In the genomic region with DNA sequence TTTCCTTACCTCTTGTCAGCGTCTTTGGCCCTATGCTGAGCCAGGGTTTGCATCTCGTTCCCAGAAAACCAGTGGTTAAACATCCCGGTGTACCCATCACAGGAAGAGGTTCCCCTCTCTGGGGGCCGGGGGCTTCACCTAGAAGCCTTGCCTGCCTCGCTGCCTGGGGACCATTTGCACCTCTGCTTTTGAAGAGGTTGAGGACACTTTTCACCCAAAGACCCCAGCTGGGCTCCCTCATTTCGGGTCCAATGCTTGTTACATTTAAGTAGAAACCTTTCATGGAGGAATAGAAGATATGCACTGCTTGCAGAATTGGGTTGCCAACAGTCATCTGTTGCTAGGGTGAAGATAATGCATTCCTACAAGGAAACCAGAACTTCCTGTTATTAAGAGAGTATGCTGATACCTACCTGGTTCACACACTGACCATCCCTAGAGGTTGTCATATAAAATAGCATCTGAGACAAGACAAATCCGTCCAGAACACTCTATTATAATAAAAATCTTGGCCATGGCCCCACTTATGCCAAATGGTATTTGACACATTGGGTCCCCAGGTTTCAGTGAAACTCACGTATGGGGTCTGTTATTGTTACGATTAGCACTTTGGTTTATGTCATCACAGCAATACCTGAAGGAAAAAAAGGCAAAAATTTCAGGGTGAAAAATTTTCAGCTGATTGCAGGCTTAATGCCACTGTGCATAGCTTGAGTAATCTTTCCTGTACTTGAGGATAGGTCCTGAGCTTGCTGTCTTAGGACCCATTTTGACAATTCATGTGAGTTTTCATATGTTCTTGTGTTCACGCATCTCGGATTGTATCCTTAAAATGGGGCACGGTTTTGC, we compare ENCODE assay signal across 9 cellular contexts. TPM values are rescaled to one million over a fixed set of nuclear protein-coding genes. Genes with fewer than 3 reads are reported as not detected.
DNase-seq lines count a peak whose midpoint lies in the region; ATAC-seq and TF ChIP-seq lines count a peak whose summit lies in the region.
"Had no signal": no experiment of that assay in that cellular context is flagged by ENCODE, and none has a peak within 500 bp of the region (broad histone marks: within the 10 kb centered on the region; RNA-seq: fewer than 3 reads in every experiment).

No MANE protein-coding gene starts in this region.

- H4K91ac ChIP-seq in mesenchymal stem cell (ENCODE audit: low read length): no peak overlapping the region

- no peaks in the 10 kb centered on the region for H3K27me3 ChIP-seq in breast epithelium
- H3K27me3 ChIP-seq in mesenchymal stem cell (ENCODE audit: control insufficient read depth in 1 of 2, insufficient read depth in 1 of 2, low read length in 2 of 2): no peaks in the 10 kb centered on the region

- intact Hi-C loops in breast epithelium (cut with DNase I; ENCODE audit: low total_unique reads): no loop called here

- H3K27ac ChIP-seq in breast epithelium (no peak overlapping the region), mesenchymal stem cell (ENCODE audit: low read length, poor library complexity, severe bottlenecking) (no peak overlapping the region)

- H3K9me3 ChIP-seq in breast epithelium (no peaks in the 10 kb centered on the region), mesenchymal stem cell (ENCODE audit: control insufficient read depth, low read length) (no peaks in the 10 kb centered on the region)

- H3K36me3 ChIP-seq in breast epithelium (no peaks in the 10 kb centered on the region), mesenchymal stem cell (ENCODE audit: control insufficient read depth in 1 of 2, insufficient read depth in 2 of 2, low read depth in 1 of 2, low read length in 2 of 2) (no peaks in the 10 kb centered on the region)

- H3K4me3 ChIP-seq in AG09309 (ENCODE audit: control insufficient read depth, low read depth, low read length): peak overlapping the region; percentile 69
- peak overlapping the region; percentile 52 for H3K4me3 ChIP-seq in HFF-Myc (replicated peaks; ENCODE audit: low read depth, low read length)
- peak overlapping the region in 2 of 3 donors; percentile 63 to 87 for H3K4me3 ChIP-seq in breast epithelium
- peak overlapping the region; percentile 67 to 82 for H3K4me3 ChIP-seq in mesenchymal stem cell (ENCODE audit: insufficient read depth in 1 of 2, low read depth in 1 of 2, low read length in 2 of 2)

- no peak for TF ChIP-seq POLR2A in breast epithelium (IDR thresholded peaks at IDR 0.05)

- no peak overlapping the region for H2BK120ac ChIP-seq in mesenchymal stem cell (ENCODE audit: low read depth, low read length)

- peak overlapping the region; percentile 65 for H3K4me2 ChIP-seq in mesenchymal stem cell (ENCODE audit: low read length, poor library complexity, severe bottlenecking)

- peak overlapping the region; percentile 77 for H3K9ac ChIP-seq in mesenchymal stem cell (ENCODE audit: low read length)

- H3K4ac ChIP-seq in mesenchymal stem cell (ENCODE audit: low read depth in 1 of 2, low read length in 2 of 2): no peak overlapping the region

- H2BK5ac ChIP-seq in mesenchymal stem cell (ENCODE audit: low read depth, low read length, poor library complexity, severe bottlenecking): no peak overlapping the region

- no peak overlapping the region for H3K18ac ChIP-seq in mesenchymal stem cell (ENCODE audit: low read depth in 1 of 2, low read length in 2 of 2)

- H2AFZ ChIP-seq in mesenchymal stem cell (ENCODE audit: low read depth, low read length): no peak overlapping the region

- ATAC-seq in HG03196 (IDR thresholded peaks at IDR 0.05; ENCODE audit: unreplicated experiment) (no peak), HG03469 (IDR thresholded peaks at IDR 0.05; ENCODE audit: unreplicated experiment) (no peak)

- H3K23ac ChIP-seq in mesenchymal stem cell (ENCODE audit: low read length in 2 of 2): no peak overlapping the region

- no peak overlapping the region for H2BK15ac ChIP-seq in mesenchymal stem cell (ENCODE audit: low read depth, poor library complexity, severe bottlenecking)

- no peak overlapping the region for H2AK5ac ChIP-seq in mesenchymal stem cell (ENCODE audit: low read length, severe bottlenecking)

- 76% methylated on average over 12 of the region's 12 CpGs for WGBS in mesenchymal stem cell

- H4K8ac ChIP-seq in mesenchymal stem cell (ENCODE audit: low read length): no peak overlapping the region

- peaks cover 2% of the 10 kb centered on the region for H3K79me1 ChIP-seq in mesenchymal stem cell (replicated peaks; ENCODE audit: low read length, poor library complexity, severe bottlenecking)

- TF ChIP-seq CTCF in AG09309 (IDR thresholded peaks at IDR 0.05; ENCODE audit: control insufficient read depth, insufficient read depth, low read depth, low read length, missing control alignments): no peak
- TF ChIP-seq CTCF in HFF-Myc (IDR thresholded peaks at IDR 0.05; ENCODE audit: low read depth, low read length, missing control alignments): no peak
- no peak for TF ChIP-seq CTCF in breast epithelium (IDR thresholded peaks at IDR 0.05)

- no peak overlapping the region for H3K14ac ChIP-seq in mesenchymal stem cell (ENCODE audit: low read length in 2 of 2)

- no peak overlapping the region for H2BK12ac ChIP-seq in mesenchymal stem cell (ENCODE audit: low read length in 2 of 2)

- no peaks in the 10 kb centered on the region for H3K4me1 ChIP-seq in breast epithelium
- peaks cover 12% of the 10 kb centered on the region for H3K4me1 ChIP-seq in mesenchymal stem cell (ENCODE audit: control insufficient read depth, insufficient read depth, low read depth, low read length)

- no peak for DNase-seq in AG09309 (ENCODE audit: low read depth)
- DNase-seq in HFF-Myc (ENCODE audit: extremely low read depth, low read depth): no peak
- DNase-seq in breast epithelium (ENCODE audit: low spot score in 2 of 2): no peak
- DNase-seq in mesenchymal stem cell: no peak
- no peak for DNase-seq in mesenteric fat pad (ENCODE audit: low spot score)
- no peak for DNase-seq in NCI-H1436 (lab: John Stamatoyannopoulos, UW)
- DNase-seq: SHP77 had no signal

RNA-seq across cellular contexts. Expression of a gene that starts 0.9 kb away (rescaled TPM):
- total RNA-seq in breast epithelium (1 to 10 TPM in 1 of 3 donors, under 1 TPM in 2; 0.16 to 1.8 (median 0.66) TPM), mesenteric fat pad (not detected)
- polyA plus RNA-seq in mesenchymal stem cell (2013, experiment 1 of 2): 0.01 TPM
- 0.01 TPM for polyA plus RNA-seq in mesenchymal stem cell (2013, experiment 2 of 2)
